8 cellular contexts compared by ENCODE assay signal in genomic region chr2:19346983-19347618, GRCh38. TPM values are rescaled to one million over a fixed set of nuclear protein-coding genes. Genes with fewer than 3 reads are reported as not detected.
A peak's percentile ranks its signal among the peaks of the same experiment; 100 is the strongest.
DNase-seq lines count a peak whose midpoint lies in the region; ATAC-seq and TF ChIP-seq lines count a peak whose summit lies in the region.

No MANE protein-coding gene starts in this region.

- intact Hi-C loops in activated CD4-positive, alpha-beta T cell treated with anti-CD3 and anti-CD28 coated beads, Interleukin-2, amount 10 ng/mL, durations not matched to agents 24 days and 14 days (cut with micrococcal nuclease): loop anchor here (5.0 kb wide), 1 partner anchor 1100 kb away; the partner anchor contains the start of gene RHOB
- intact Hi-C loops in activated B cell treated with CpG ODN at 0.5 μM for 24 hours (cut with micrococcal nuclease): loop anchor here (5.0 kb wide), 7 partner anchors 645 to 1595 kb away; partner anchors contain the start of genes GDF7, GEN1, HS1BP3 and LDAH

- POLR2A ChIA-PET in activated B cell treated with CpG ODN at 0.5 μM for 24 hours (lab: Charles Lee): interaction anchor here (0.8 to 2.6 kb wide), 9 partner anchors 9 to 1100 kb away, joined by 3 to 24 read pairs (median 6); partner anchors contain the start of genes OSR1, RDH14, RHOB and TTC32

- H3K27ac Mint-ChIP-seq in activated CD4-positive, alpha-beta T cell treated with anti-CD3 and anti-CD28 coated beads, Interleukin-2, amount 10 ng/mL, durations not matched to agents 24 days and 14 days: peak overlapping the region; percentile 99
- H3K27ac Mint-ChIP-seq in activated B cell treated with CpG ODN at 0.5 μM for 24 hours: peak overlapping the region; percentile 98
- H3K27ac Mint-ChIP-seq in immature natural killer cell: peak overlapping the region; percentile 94 to 99 (median 96)

- H3K4me1 Mint-ChIP-seq in activated CD4-positive, alpha-beta T cell treated with anti-CD3 and anti-CD28 coated beads, Interleukin-2, amount 10 ng/mL, durations not matched to agents 24 days and 14 days: peaks cover 18% of the 10 kb centered on the region
- H3K4me1 Mint-ChIP-seq in activated B cell treated with CpG ODN at 0.5 μM for 24 hours: peaks cover 31% of the 10 kb centered on the region
- peaks cover 24 to 32% of the 10 kb centered on the region in 2 donors for H3K4me1 Mint-ChIP-seq in immature natural killer cell

- CTCF ChIA-PET in activated B cell treated with CpG ODN at 0.5 μM for 24 hours (lab: Charles Lee): interaction anchor here (0.7 kb wide), 1 partner anchor 17 kb away, joined by 4 read pairs; no protein-coding TSS in a partner anchor

- peaks cover 27% of the 10 kb centered on the region for H3K27me3 Mint-ChIP-seq in activated CD4-positive, alpha-beta T cell treated with anti-CD3 and anti-CD28 coated beads, Interleukin-2, amount 10 ng/mL, durations not matched to agents 24 days and 14 days
- peaks cover 23% of the 10 kb centered on the region for H3K27me3 Mint-ChIP-seq in activated B cell treated with CpG ODN at 0.5 μM for 24 hours
- H3K27me3 Mint-ChIP-seq in immature natural killer cell (ENCODE audit: low read depth in 3 of 3): peaks cover 27 to 37% (median 33%) of the 10 kb centered on the region in 3 donors

- H3K4me3 ChIP-seq in thoracic aorta: peak overlapping the region; percentile 79

- DNase-seq in activated CD4-positive, alpha-beta T cell treated with anti-CD3 and anti-CD28 coated beads, Interleukin-2, amount 10 ng/mL, durations not matched to agents 24 days and 14 days: no peak
- DNase-seq in activated CD4-positive, alpha-beta T cell treated with anti-CD3 and anti-CD28 coated beads, Interleukin-2, amount 50 U/mL, for 4 hours: no peak
- DNase-seq in activated B cell treated with CpG ODN at 0.5 μM for 24 hours (no peak), immature natural killer cell (no peak), thoracic aorta (ENCODE audit: low spot score) (no peak), NCI-H146 treated with DMSO at 0.1 percent for 48 hours (lab: John Stamatoyannopoulos, UW; ENCODE audit: unreplicated experiment) (no peak)

- TF ChIP-seq CTCF in activated B cell treated with CpG ODN at 0.5 μM for 24 hours (IDR thresholded peaks at IDR 0.05) (no peak), thoracic aorta (IDR thresholded peaks at IDR 0.05) (no peak)

- peaks cover 13 to 47% of the 10 kb centered on the region in 2 donors for H3K4me1 ChIP-seq in thoracic aorta (ENCODE audit: control insufficient read depth in 1 of 2, low read depth in 2 of 2)

- no peaks in the 10 kb centered on the region for H3K9me3 Mint-ChIP-seq in activated CD4-positive, alpha-beta T cell treated with anti-CD3 and anti-CD28 coated beads, Interleukin-2, amount 10 ng/mL, durations not matched to agents 24 days and 14 days
- H3K9me3 Mint-ChIP-seq in activated B cell treated with CpG ODN at 0.5 μM for 24 hours: no peaks in the 10 kb centered on the region
- H3K9me3 Mint-ChIP-seq in immature natural killer cell: no peaks in the 10 kb centered on the region

- peak overlapping the region; percentile 88 to 96 for H3K27ac ChIP-seq in thoracic aorta

- peak overlapping the region; percentile 93 for H3K4me3 Mint-ChIP-seq in activated CD4-positive, alpha-beta T cell treated with anti-CD3 and anti-CD28 coated beads, Interleukin-2, amount 10 ng/mL, durations not matched to agents 24 days and 14 days
- H3K4me3 Mint-ChIP-seq in activated B cell treated with CpG ODN at 0.5 μM for 24 hours: peak overlapping the region; percentile 98
- H3K4me3 Mint-ChIP-seq in immature natural killer cell: peak overlapping the region; percentile 92 to 98 (median 96)

- no peaks in the 10 kb centered on the region for H3K9me3 ChIP-seq in thoracic aorta

- ATAC-seq in HG03025 (IDR thresholded peaks at IDR 0.05; ENCODE audit: low FRiP score, unreplicated experiment) (peak; percentile 9), activated B cell treated with CpG ODN at 0.5 μM for 24 hours (ENCODE audit: low read depth) (peak; percentile 3), thoracic aorta (ENCODE audit: insufficient number of reproducible peaks, low FRiP score, low read depth) (no peak), esophagus mucosa (no peak)

- no peaks in the 10 kb centered on the region for H3K27me3 ChIP-seq in thoracic aorta (replicated peaks; ENCODE audit: insufficient read depth)

- H3K36me3 ChIP-seq in thoracic aorta: peaks cover 6% of the 10 kb centered on the region

- H3K36me3 Mint-ChIP-seq in activated CD4-positive, alpha-beta T cell treated with anti-CD3 and anti-CD28 coated beads, Interleukin-2, amount 10 ng/mL, durations not matched to agents 24 days and 14 days (ENCODE audit: low read depth): peaks cover 13% of the 10 kb centered on the region
- H3K36me3 Mint-ChIP-seq in activated B cell treated with CpG ODN at 0.5 μM for 24 hours (ENCODE audit: low read depth) (peaks cover 8% of the 10 kb centered on the region), immature natural killer cell (peaks cover 0 to 3% (median 3%) of the 10 kb centered on the region in 3 donors)

RNA-seq across cellular contexts. Expression of gene OSR1, which starts 11.3 kb away (rescaled TPM):
- total RNA-seq in activated CD4-positive, alpha-beta T cell treated with anti-CD3 and anti-CD28 coated beads, Interleukin-2, amount 10 ng/mL, durations not matched to agents 24 days and 14 days: not detected in 2 replicates
- total RNA-seq in activated B cell treated with CpG ODN at 0.5 μM for 24 hours (not detected in 2 replicates), thoracic aorta (100 to 1,000 TPM in 1 of 2 donors, 10 to 100 TPM in 1; 90.7 to 180 TPM), esophagus mucosa (0.96 TPM)
- not detected for polyA plus RNA-seq in immature natural killer cell

Comparison
In these comparisons a context has a peak if more than half of its experiments do, and no peak if none do; other contexts are left out.
1. ATAC-seq: peak in HG03025 (single experiment) and activated B cell treated with CpG ODN at 0.5 μM for 24 hours (single experiment); none in thoracic aorta (single experiment) and esophagus mucosa (single experiment).
2. RNA of gene OSR1, which starts 11.3 kb away (total RNA-seq): 90.7 to 180 TPM in thoracic aorta; 0.96 TPM in esophagus mucosa (single experiment), not detected in activated CD4-positive, alpha-beta T cell treated with anti-CD3 and anti-CD28 coated beads, Interleukin-2, amount 10 ng/mL, durations not matched to agents 24 days and 14 days and not detected in activated B cell treated with CpG ODN at 0.5 μM for 24 hours; every median in the first group is over 10 times any median in the second.
3. Peak in every context shown above with its lines, with median percentiles within 50 percentile points of each other: H3K27ac Mint-ChIP-seq and H3K4me3 Mint-ChIP-seq.